ENCODE assay signal across 22 cellular contexts in the genomic region with DNA sequence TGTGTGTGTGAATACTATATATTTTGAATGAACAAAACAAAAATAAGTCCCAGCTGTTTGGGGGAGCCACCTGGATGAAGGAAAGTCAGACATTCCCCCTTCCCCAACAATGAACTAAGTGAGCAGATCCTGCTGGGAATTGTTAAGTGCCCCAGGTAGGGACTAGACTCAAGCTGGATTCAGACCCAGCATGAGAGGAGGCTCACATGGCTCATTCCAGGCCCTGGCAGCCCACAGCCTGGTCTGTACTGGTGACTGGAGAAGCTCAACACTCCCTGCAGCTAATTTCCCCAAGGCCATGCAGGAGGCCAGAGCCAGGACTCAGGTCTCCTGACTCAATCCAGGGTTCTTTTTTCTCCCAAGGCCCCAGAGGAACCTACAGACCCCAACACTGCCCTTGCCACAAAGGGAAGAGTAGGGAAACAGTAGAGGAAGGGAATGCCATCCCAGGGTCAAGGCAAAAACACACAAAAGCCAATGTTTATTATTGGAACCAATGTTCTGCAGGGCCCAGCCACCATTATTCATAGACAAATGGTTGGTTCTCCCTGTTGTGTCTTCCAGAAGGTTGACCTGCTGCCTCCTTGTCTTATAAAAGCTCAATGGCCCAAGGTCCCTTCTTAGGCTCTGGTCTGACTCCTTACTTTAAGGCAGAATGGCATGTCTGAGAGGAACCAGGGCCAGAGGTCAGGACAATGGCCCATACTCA. TPM values are rescaled to one million over a fixed set of nuclear protein-coding genes. Genes with fewer than 3 reads are reported as not detected.
"Had no signal": no experiment of that assay in that cellular context is flagged by ENCODE, and none has a peak within 500 bp of the region (broad histone marks: within the 10 kb centered on the region; RNA-seq: fewer than 3 reads in every experiment).

No MANE protein-coding gene starts in this region.

- H3K9me3 Mint-ChIP-seq: activated CD4-positive, alpha-beta memory T cell treated with anti-CD3 and anti-CD28 coated beads, Interleukin-2, amount 10 ng/mL, durations not matched to agents 7 days and 5 days; neural crest cell; stimulated activated effector memory CD8-positive, alpha-beta T cell treated with anti-CD3 and anti-CD28 coated beads, Interleukin-12 subunit alpha, Interleukin-12 subunit beta, amount 100 ng/mL, for 72 hours; type B pancreatic cell had no signal

- H3K27me3 ChIP-seq: dorsolateral prefrontal cortex, ovary, right lobe of liver, testis had no signal

- DNase-seq: activated CD4-positive, alpha-beta memory T cell treated with anti-CD3 and anti-CD28 coated beads, Interleukin-2, amount 10 ng/mL, durations not matched to agents 7 days and 5 days; activated CD4-positive, alpha-beta T cell treated with anti-CD3 and anti-CD28 coated beads for 48 hours; activated CD4-positive, CD25-positive, alpha-beta regulatory T cell; activated CD8-positive, alpha-beta memory T cell treated with anti-CD3 and anti-CD28 coated beads, Interleukin-2, amount 10 ng/mL, durations not matched to agents 7 days and 5 days; amygdala; dorsolateral prefrontal cortex; foreskin keratinocyte; head of caudate nucleus; left lung; right lobe of liver; stimulated activated CD4-positive, alpha-beta T cell treated with anti-CD3 and anti-CD28 coated beads, Interleukin-4, amount 100 ng/mL, for 24 hours; T-helper 9 cell; testis had no signal

- H3K36me3 Mint-ChIP-seq: activated CD8-positive, alpha-beta memory T cell treated with anti-CD3 and anti-CD28 coated beads, Interleukin-2, amount 10 ng/mL, durations not matched to agents 7 days and 5 days; activated naive CD8-positive, alpha-beta T cell; stimulated activated effector memory CD8-positive, alpha-beta T cell treated with anti-CD3 and anti-CD28 coated beads, Interleukin-12 subunit alpha, Interleukin-12 subunit beta, amount 100 ng/mL, for 72 hours; type B pancreatic cell had no signal

- H3K4me3 ChIP-seq: dorsolateral prefrontal cortex, left lung, ovary, right lobe of liver, testis had no signal

- H3K36me3 ChIP-seq: left lung, ovary, right lobe of liver had no signal

- ATAC-seq: activated CD8-positive, alpha-beta memory T cell treated with anti-CD3 and anti-CD28 coated beads, Interleukin-2, amount 10 ng/mL, durations not matched to agents 7 days and 5 days; foreskin keratinocyte; left lung; right lobe of liver; stimulated activated effector memory CD8-positive, alpha-beta T cell treated with anti-CD3 and anti-CD28 coated beads, Interleukin-12 subunit alpha, Interleukin-12 subunit beta, amount 100 ng/mL, for 72 hours had no signal

- H3K9me3 ChIP-seq: left lung, ovary, right lobe of liver, testis had no signal

- H3K4me3 Mint-ChIP-seq: activated CD4-positive, alpha-beta memory T cell treated with anti-CD3 and anti-CD28 coated beads, Interleukin-2, amount 10 ng/mL, durations not matched to agents 7 days and 5 days; activated CD8-positive, alpha-beta memory T cell treated with anti-CD3 and anti-CD28 coated beads, Interleukin-2, amount 10 ng/mL, durations not matched to agents 7 days and 5 days; activated naive CD8-positive, alpha-beta T cell; neural crest cell; stimulated activated effector memory CD8-positive, alpha-beta T cell treated with anti-CD3 and anti-CD28 coated beads, Interleukin-12 subunit alpha, Interleukin-12 subunit beta, amount 100 ng/mL, for 72 hours; type B pancreatic cell had no signal

- H3K27ac Mint-ChIP-seq: activated CD4-positive, alpha-beta memory T cell treated with anti-CD3 and anti-CD28 coated beads, Interleukin-2, amount 10 ng/mL, durations not matched to agents 7 days and 5 days; activated CD8-positive, alpha-beta memory T cell treated with anti-CD3 and anti-CD28 coated beads, Interleukin-2, amount 10 ng/mL, durations not matched to agents 7 days and 5 days; activated naive CD8-positive, alpha-beta T cell; stimulated activated effector memory CD8-positive, alpha-beta T cell treated with anti-CD3 and anti-CD28 coated beads, Interleukin-12 subunit alpha, Interleukin-12 subunit beta, amount 100 ng/mL, for 72 hours; type B pancreatic cell had no signal

- H3K4me1 ChIP-seq: foreskin keratinocyte, right lobe of liver had no signal

- H3K27ac ChIP-seq: foreskin keratinocyte, left lung, right lobe of liver, testis had no signal

RNA-seq across cellular contexts. Expression of gene IGDCC3, which starts 35.4 kb away (rescaled TPM):
- total RNA-seq: activated CD4-positive, alpha-beta memory T cell treated with anti-CD3 and anti-CD28 coated beads, Interleukin-2, amount 10 ng/mL, durations not matched to agents 7 days and 5 days; activated CD8-positive, alpha-beta memory T cell treated with anti-CD3 and anti-CD28 coated beads, Interleukin-2, amount 10 ng/mL, durations not matched to agents 7 days and 5 days; cardiac septum; epithelial cell of proximal tubule; fibroblast of lung; foreskin keratinocyte; lung microvascular endothelial cell; right lobe of liver had no signal
- polyA plus RNA-seq: foreskin keratinocyte had no signal
